Comparison of ENCODE assay signal across 24 cellular contexts in the genomic region with DNA sequence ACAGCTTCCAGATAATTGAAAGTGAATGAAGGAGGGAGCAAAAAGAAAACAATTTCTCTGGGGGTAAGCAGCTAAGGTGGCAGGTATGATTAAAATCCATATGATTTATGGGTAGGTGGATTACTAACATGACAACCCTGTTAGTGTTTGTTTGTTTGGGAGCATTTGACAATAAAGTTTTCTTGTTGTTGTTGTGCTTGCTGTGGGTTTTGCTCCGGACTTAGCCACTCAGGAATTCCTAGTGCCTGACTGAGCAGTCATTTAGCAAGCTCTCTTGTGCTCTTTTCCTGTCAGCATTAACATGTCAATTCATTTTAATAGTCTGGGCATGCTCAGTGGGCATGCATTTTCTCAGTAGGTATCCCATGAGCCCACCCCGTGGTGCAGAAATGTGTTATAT.
DNase-seq lines count a peak whose midpoint lies in the region; ATAC-seq and TF ChIP-seq lines count a peak whose summit lies in the region.
"Had no signal": no experiment of that assay in that cellular context is flagged by ENCODE, and none has a peak within 500 bp of the region (broad histone marks: within the 10 kb centered on the region; RNA-seq: fewer than 3 reads in every experiment).

No MANE protein-coding gene starts in this region.

- H3K9me3 Mint-ChIP-seq in GM23338, result no peaks in the 10 kb centered on the region
- H3K9me3 Mint-ChIP-seq in activated T-cell treated with anti-CD3 and anti-CD28 coated beads, Interleukin-2, amount 50 U/mL, for 24 hours, result no peaks in the 10 kb centered on the region
- H3K9me3 Mint-ChIP-seq in activated CD4-positive, alpha-beta T cell treated with anti-CD3 and anti-CD28 coated beads for 36 hours (ENCODE audit: low read depth), result no peaks in the 10 kb centered on the region
- H3K9me3 Mint-ChIP-seq: activated B cell treated with CpG ODN at 0.5 μM for 24 hours; CD8-positive, alpha-beta memory T cell; IgD-negative memory B cell; T-helper 1 cell treated with Interleukin-12 subunit alpha and Interleukin-12 subunit beta and Interleukin-4 antibody, amounts not matched to agents 30 μg/mL and 1 μg/mL, for 36 hours had no signal

- no peak overlapping the region for H3K9ac ChIP-seq in neural cell (ENCODE audit: low read length)

- no peaks in the 10 kb centered on the region for H4K20me1 ChIP-seq in GM23338 (replicated peaks; ENCODE audit: insufficient read depth)
- no peaks in the 10 kb centered on the region for H4K20me1 ChIP-seq in OCI-LY7 (ENCODE audit: insufficient read depth, low read length)
- no peaks in the 10 kb centered on the region for H4K20me1 ChIP-seq in neural cell (ENCODE audit: insufficient read depth)

- peak overlapping the region; percentile 8; the same call in 1 of the 3 replicates for H3K4me3 Mint-ChIP-seq in GM23338
- no peak overlapping the region for H3K4me3 Mint-ChIP-seq in activated T-cell treated with anti-CD3 and anti-CD28 coated beads, Interleukin-2, amount 50 U/mL, for 24 hours
- no peak overlapping the region for H3K4me3 Mint-ChIP-seq in activated CD4-positive, alpha-beta T cell treated with anti-CD3 and anti-CD28 coated beads for 36 hours
- H3K4me3 Mint-ChIP-seq: activated B cell treated with CpG ODN at 0.5 μM for 24 hours; CD8-positive, alpha-beta memory T cell; IgD-negative memory B cell; naive B cell; T-helper 1 cell treated with Interleukin-12 subunit alpha and Interleukin-12 subunit beta and Interleukin-4 antibody, amounts not matched to agents 30 μg/mL and 1 μg/mL, for 36 hours had no signal

- no peak for TF ChIP-seq RAD21 in neural cell (conservative IDR thresholded peaks at IDR 0.05)

- H3K4me1 Mint-ChIP-seq in GM23338, result peaks cover 35% of the 10 kb centered on the region
- H3K4me1 Mint-ChIP-seq in activated T-cell treated with anti-CD3 and anti-CD28 coated beads, Interleukin-2, amount 50 U/mL, for 24 hours (ENCODE audit: low read depth), result no peaks in the 10 kb centered on the region
- no peaks in the 10 kb centered on the region for H3K4me1 Mint-ChIP-seq in activated CD4-positive, alpha-beta T cell treated with anti-CD3 and anti-CD28 coated beads for 36 hours
- H3K4me1 Mint-ChIP-seq: CD8-positive, alpha-beta memory T cell had no signal

- H2AFZ ChIP-seq in GM23338 (peak overlapping the region; percentile 61), OCI-LY7 (ENCODE audit: low read length) (peak overlapping the region; percentile 62; the same call in 1 of the 2 replicates), neural cell (ENCODE audit: low read depth, low read length) (no peak overlapping the region)

- CTCF ChIA-PET in OCI-LY7 (lab: Charles Lee; ENCODE audit: unreplicated experiment), result no interaction called here
- CTCF ChIA-PET in activated CD4-positive, alpha-beta T cell treated with anti-CD3 and anti-CD28 coated beads for 36 hours (lab: Charles Lee), result no interaction called here

- 0 out of 2 replicates have a peak, but pooled peaks cover 3% of the 10 kb centered on the region for H3K9me2 ChIP-seq in GM23338 (ENCODE audit: insufficient read depth)
- no peaks in the 10 kb centered on the region for H3K9me2 ChIP-seq in OCI-LY7 (ENCODE audit: insufficient read depth, low read length)
- H3K9me2 ChIP-seq in neural cell (ENCODE audit: insufficient read depth, low read length), result no peaks in the 10 kb centered on the region

- H3K27me3 ChIP-seq in GM23338 (ENCODE audit: insufficient read depth) (no peaks in the 10 kb centered on the region), neural cell (ENCODE audit: insufficient read depth, low read depth, low read length) (no peaks in the 10 kb centered on the region)
- H3K27me3 ChIP-seq: colonic mucosa had no signal

- H3K4me2 ChIP-seq in GM23338 (peak overlapping the region; percentile 55), OCI-LY7 (ENCODE audit: low read length) (no peak overlapping the region), neural cell (ENCODE audit: low read length) (no peak overlapping the region)

- no peaks in the 10 kb centered on the region for H3K27me3 Mint-ChIP-seq in GM23338 (ENCODE audit: insufficient read depth, low read depth, poor library complexity)
- H3K27me3 Mint-ChIP-seq in activated T-cell treated with anti-CD3 and anti-CD28 coated beads, Interleukin-2, amount 50 U/mL, for 24 hours, result no peaks in the 10 kb centered on the region
- no peaks in the 10 kb centered on the region for H3K27me3 Mint-ChIP-seq in activated CD4-positive, alpha-beta T cell treated with anti-CD3 and anti-CD28 coated beads for 36 hours
- H3K27me3 Mint-ChIP-seq: activated B cell treated with CpG ODN at 0.5 μM for 24 hours, IgD-negative memory B cell, naive B cell had no signal

- H3K36me3 ChIP-seq in GM23338 (ENCODE audit: insufficient read depth) (no peaks in the 10 kb centered on the region), OCI-LY7 (ENCODE audit: insufficient read depth, low read length) (no peaks in the 10 kb centered on the region), neural cell (ENCODE audit: insufficient read depth, low read length) (no peaks in the 10 kb centered on the region)
- H3K36me3 ChIP-seq: colonic mucosa, lower lobe of right lung had no signal

- peak; percentile 66 for TF ChIP-seq EP300 in neural cell (conservative IDR thresholded peaks at IDR 0.05; ENCODE audit: poor library complexity, severe bottlenecking)

- POLR2A ChIA-PET in OCI-LY7 (lab: Charles Lee), result interaction anchor here (0.8 kb wide), 1 partner anchor 9 kb away, joined by 3 read pairs; no protein-coding TSS in a partner anchor
- POLR2A ChIA-PET in activated CD4-positive, alpha-beta T cell treated with anti-CD3 and anti-CD28 coated beads for 36 hours (lab: Charles Lee), result no interaction called here

- peak overlapping the region; percentile 92 for H3K27ac Mint-ChIP-seq in GM23338
- H3K27ac Mint-ChIP-seq in activated T-cell treated with anti-CD3 and anti-CD28 coated beads, Interleukin-2, amount 50 U/mL, for 24 hours, result no peak overlapping the region
- H3K27ac Mint-ChIP-seq in activated CD4-positive, alpha-beta T cell treated with anti-CD3 and anti-CD28 coated beads for 36 hours, result no peak overlapping the region
- H3K27ac Mint-ChIP-seq: activated B cell treated with CpG ODN at 0.5 μM for 24 hours; CD8-positive, alpha-beta memory T cell; IgD-negative memory B cell; naive B cell; T-helper 1 cell treated with Interleukin-12 subunit alpha and Interleukin-12 subunit beta and Interleukin-4 antibody, amounts not matched to agents 30 μg/mL and 1 μg/mL, for 36 hours had no signal

- no peak overlapping the region for H3K4me3 ChIP-seq in GM23338
- H3K4me3 ChIP-seq in OCI-LY7 (ENCODE audit: low read depth, low read length, poor library complexity, severe bottlenecking), result no peak overlapping the region
- H3K4me3 ChIP-seq in fibroblast of villous mesenchyme (ENCODE audit: low read depth, low read length), result no peak overlapping the region
- H3K4me3 ChIP-seq in neural cell (ENCODE audit: low read length), result peak overlapping the region; percentile 14
- H3K4me3 ChIP-seq: colonic mucosa, lower lobe of right lung, psoas muscle had no signal

- no peaks in the 10 kb centered on the region for H3K36me3 Mint-ChIP-seq in GM23338 (ENCODE audit: low read depth)
- no peaks in the 10 kb centered on the region for H3K36me3 Mint-ChIP-seq in activated T-cell treated with anti-CD3 and anti-CD28 coated beads, Interleukin-2, amount 50 U/mL, for 24 hours (ENCODE audit: low read depth)
- no peaks in the 10 kb centered on the region for H3K36me3 Mint-ChIP-seq in activated CD4-positive, alpha-beta T cell treated with anti-CD3 and anti-CD28 coated beads for 36 hours (ENCODE audit: low read depth)
- H3K36me3 Mint-ChIP-seq: CD8-positive, alpha-beta memory T cell had no signal

- H3K27ac ChIP-seq in GM23338 (ENCODE audit: low read depth) (no peak overlapping the region), OCI-LY7 (ENCODE audit: low read depth, low read length, poor library complexity, severe bottlenecking) (no peak overlapping the region), neural cell (ENCODE audit: low read length) (peak overlapping the region; percentile 12)
- H3K27ac ChIP-seq: colonic mucosa, lower lobe of right lung, psoas muscle had no signal

- no peak for TF ChIP-seq CTCF in GM23338 (conservative IDR thresholded peaks at IDR 0.05; ENCODE audit: low read depth in 2 of 2)
- no peak for TF ChIP-seq CTCF in OCI-LY7 (conservative IDR thresholded peaks at IDR 0.05; ENCODE audit: low read length)
- TF ChIP-seq CTCF in fibroblast of villous mesenchyme (IDR thresholded peaks at IDR 0.05; ENCODE audit: insufficient read depth, low read depth, low read length), result no peak
- TF ChIP-seq CTCF in neural cell (IDR thresholded peaks at IDR 0.05; ENCODE audit: poor library complexity, severe bottlenecking), result no peak

- H3K4me1 ChIP-seq in GM23338 (ENCODE audit: insufficient read depth), result peaks cover 21% of the 10 kb centered on the region
- H3K4me1 ChIP-seq in OCI-LY7 (ENCODE audit: insufficient read depth, low read length, poor library complexity, severe bottlenecking), result peaks cover 9% of the 10 kb centered on the region
- H3K4me1 ChIP-seq: colonic mucosa, lower lobe of right lung, psoas muscle had no signal

- peak; percentile 70; the same call in 2 of the 3 replicates for ATAC-seq in GM23338
- no peak for ATAC-seq in activated CD4-positive, alpha-beta T cell treated with anti-CD3 and anti-CD28 coated beads for 36 hours
- ATAC-seq: lower lobe of right lung; psoas muscle; stimulated activated naive CD8-positive, alpha-beta T cell treated with anti-CD3 and anti-CD28 coated beads, Interleukin-15, Interleukin-2, amounts not matched to agents 100 U/mL and 50 U/mL, for 24 hours had no signal

- H3K79me2 ChIP-seq in GM23338 (replicated peaks; ENCODE audit: insufficient read depth), result no peaks in the 10 kb centered on the region
- H3K79me2 ChIP-seq in OCI-LY7 (ENCODE audit: insufficient read depth, low read depth, low read length), result no peaks in the 10 kb centered on the region
- no peaks in the 10 kb centered on the region for H3K79me2 ChIP-seq in neural cell (replicated peaks; ENCODE audit: insufficient read depth, low read length)

- H3K9me3 ChIP-seq in OCI-LY7 (ENCODE audit: low read length) (no peaks in the 10 kb centered on the region), neural cell (ENCODE audit: low read length) (no peaks in the 10 kb centered on the region)
- H3K9me3 ChIP-seq: colonic mucosa, lower lobe of right lung, psoas muscle had no signal

- no TSS peak for BruUV-seq in OCI-LY7 (replicated peaks; lab: Mats Ljungman, UMichigan)

- H3F3A ChIP-seq in GM23338 (replicated peaks; ENCODE audit: low read depth), result no peaks in the 10 kb centered on the region
- no peaks in the 10 kb centered on the region for H3F3A ChIP-seq in neural cell (ENCODE audit: insufficient read depth, low read length, poor library complexity, severe bottlenecking)

- DNase-seq in GM23338 (ENCODE audit: low spot score) (peak; percentile 27), OCI-LY7 (ENCODE audit: low spot score) (no peak), fibroblast of villous mesenchyme (ENCODE audit: low read depth) (peak; percentile 10), AG08396 (ENCODE audit: low spot score) (no peak)
- no peak for DNase-seq in activated T-cell treated with anti-CD3 and anti-CD28 coated beads, Interleukin-2, amount 50 U/mL, for 24 hours
- no peak for DNase-seq in stimulated activated CD4-positive, alpha-beta T cell treated with anti-CD3 and anti-CD28 coated beads, Interleukin-2, amount 100 ng/mL, for 24 hours
- no peak for DNase-seq in activated CD4-positive, alpha-beta T cell treated with anti-CD3 and anti-CD28 coated beads for 36 hours
- DNase-seq: activated B cell treated with CpG ODN at 0.5 μM for 24 hours; activated effector memory CD4-positive, alpha-beta T cell treated with anti-CD3 and anti-CD28 coated beads, Interleukin-2, amount 50 U/mL, for 16 hours; amniotic stem cell; CD8-positive, alpha-beta memory T cell; colonic mucosa; foreskin melanocyte; lower lobe of right lung; MV-4-11; naive B cell; NCI-H187 treated with DMSO at 0.1 percent for 48 hours; NCI-H510A treated with DMSO at 0.1 percent for 48 hours; psoas muscle; SHP77 treated with DMSO at 0.1 percent for 48 hours; stimulated activated naive CD8-positive, alpha-beta T cell treated with anti-CD3 and anti-CD28 coated beads, Interleukin-15, Interleukin-2, amounts not matched to agents 100 U/mL and 50 U/mL, for 24 hours had no signal

- intact Hi-C loops in OCI-LY7 (cut with micrococcal nuclease; ENCODE audit: unreplicated experiment), result no loop called here
- intact Hi-C loops in activated CD4-positive, alpha-beta T cell treated with anti-CD3 and anti-CD28 coated beads for 36 hours (cut with DNase I, micrococcal nuclease), result no loop called here

Comparison
In these comparisons a context has a peak if more than half of its experiments do, and no peak if none do; other contexts are left out.
1. DNase-seq: peak in GM23338 (single experiment) and fibroblast of villous mesenchyme (single experiment); none in OCI-LY7 (single experiment), AG08396 (single experiment), activated T-cell treated with anti-CD3 and anti-CD28 coated beads, Interleukin-2, amount 50 U/mL, for 24 hours (single experiment), stimulated activated CD4-positive, alpha-beta T cell treated with anti-CD3 and anti-CD28 coated beads, Interleukin-2, amount 100 ng/mL, for 24 hours (0 of 2) and activated CD4-positive, alpha-beta T cell treated with anti-CD3 and anti-CD28 coated beads for 36 hours (single experiment).